In the genomic region with DNA sequence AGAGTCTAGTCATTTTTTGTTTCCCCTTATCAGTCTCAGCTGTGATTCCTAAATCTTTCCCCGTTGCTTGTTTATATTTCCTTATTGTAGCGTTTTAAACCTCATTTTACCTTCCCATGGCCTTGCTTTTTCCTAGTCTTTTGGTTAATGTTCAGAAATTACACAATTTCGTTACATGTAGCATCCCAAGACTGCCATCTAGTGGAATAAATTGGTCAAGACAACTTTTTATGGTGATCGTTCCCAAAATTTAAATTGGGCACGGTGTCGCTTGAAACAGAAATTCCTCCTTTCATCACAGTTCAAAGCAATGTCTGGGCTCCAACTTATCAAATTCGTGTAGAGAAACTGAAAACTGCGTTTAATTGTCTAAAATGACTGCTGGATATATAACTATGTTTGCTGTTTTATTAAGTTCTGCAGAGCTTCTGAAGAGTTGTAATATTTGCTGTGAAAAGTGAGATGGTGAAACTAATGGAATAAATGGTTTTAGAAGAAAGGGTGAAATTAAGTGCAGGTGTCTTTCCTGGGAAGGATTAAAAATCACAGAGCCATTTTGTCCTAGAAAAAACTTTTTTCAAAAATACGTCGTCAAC, we compare ENCODE assay signal across 8 cellular contexts.
DNase-seq lines count a peak whose midpoint lies in the region; FAIRE-seq and TF ChIP-seq lines count a peak whose summit lies in the region.

No MANE protein-coding gene starts in this region.

- WGBS in ovary, 3 donors: 13 to 17% (median 15%) methylated on average over 10 of the region's 10 CpGs

- peak; percentile 65 for FAIRE-seq in RCC 7860 (lab: Jason Lieb, UNC)

- DNase-seq in ACHN (peak; percentile 66), GM04504 (ENCODE audit: low read depth) (peak; percentile 20), KG1 (lab: John Stamatoyannopoulos, UW) (peak; percentile 5), RCC 7860 (ENCODE audit: low spot score) (no peak), epithelial cell of proximal tubule (ENCODE audit: low read depth) (no peak), ovary (no peak), activated gamma-delta T cell (lab: John Stamatoyannopoulos, UW) (no peak)
- DNase-seq in activated naive CD4-positive, alpha-beta T cell treated with Interleukin-2 at 50 U/mL for 16 hours: no peak

- TF ChIP-seq EP300 in ovary (IDR thresholded peaks at IDR 0.05): no peak

- H3K9me3 ChIP-seq in ovary: no peaks in the 10 kb centered on the region

- H3K27ac ChIP-seq in ovary: no peak overlapping the region

- intact Hi-C loops in ovary (cut with DNase I): no loop called here

- in situ Hi-C loops in ACHN (cut with HindIII; ENCODE audit: low pct_ligation_motif_present, low pct_unique_long_range_greater_than_20kb, low sequenced_read_pairs): no loop called here

- H3K27me3 ChIP-seq in ovary: no peaks in the 10 kb centered on the region

- TF ChIP-seq POLR2A in ovary (IDR thresholded peaks at IDR 0.05): no peak

- no peaks in the 10 kb centered on the region for H3K36me3 ChIP-seq in ovary

- TF ChIP-seq CTCF in epithelial cell of proximal tubule (conservative IDR thresholded peaks at IDR 0.05; ENCODE audit: low read depth, low read length) (peak; percentile 77), ovary (IDR thresholded peaks at IDR 0.05) (peak; percentile 47 to 72 (median 47))

- H3K4me1 ChIP-seq in ovary (ENCODE audit: insufficient read depth): peaks cover 2% of the 10 kb centered on the region

- H3K4me3 ChIP-seq in epithelial cell of proximal tubule (ENCODE audit: low read depth, low read length) (no peak overlapping the region), ovary (no peak overlapping the region)

Comparison
In these comparisons a context has a peak if more than half of its experiments do, and no peak if none do; other contexts are left out.
1. DNase-seq: peak in ACHN (single experiment), GM04504 (single experiment) and KG1 (single experiment); none in RCC 7860 (single experiment), epithelial cell of proximal tubule (single experiment), ovary (0 of 5), activated naive CD4-positive, alpha-beta T cell treated with Interleukin-2 at 50 U/mL for 16 hours (single experiment) and activated gamma-delta T cell (single experiment).